Comparison of ENCODE assay signal across 1 cellular context in the genomic region with DNA sequence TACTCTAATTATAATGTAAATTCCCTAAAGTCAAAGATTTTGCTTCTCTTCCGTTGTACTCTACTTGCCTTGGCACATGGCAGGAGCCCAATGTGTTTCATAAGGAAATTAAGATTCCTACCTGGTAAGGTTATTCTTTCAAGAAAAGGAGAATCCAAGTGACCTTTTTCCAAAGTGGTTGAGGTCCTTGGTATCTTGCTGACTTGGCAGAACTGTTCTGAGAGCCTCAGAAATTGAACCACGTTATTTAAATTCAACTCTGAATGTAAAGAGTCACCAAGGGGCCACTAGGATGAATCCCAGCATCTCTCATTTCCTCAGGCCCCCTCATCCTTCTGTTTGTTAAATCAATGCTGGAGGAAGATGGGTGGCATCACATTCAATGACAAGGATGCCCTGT.
TF ChIP-seq lines count a peak whose summit lies in the region.

No MANE protein-coding gene starts in this region.

TF ChIP-seq in HepG2, 621 proteins besides CTCF, POLR2A, EP300 and RAD21 (continued from another document):
- TF ChIP-seq, protein P1, sequence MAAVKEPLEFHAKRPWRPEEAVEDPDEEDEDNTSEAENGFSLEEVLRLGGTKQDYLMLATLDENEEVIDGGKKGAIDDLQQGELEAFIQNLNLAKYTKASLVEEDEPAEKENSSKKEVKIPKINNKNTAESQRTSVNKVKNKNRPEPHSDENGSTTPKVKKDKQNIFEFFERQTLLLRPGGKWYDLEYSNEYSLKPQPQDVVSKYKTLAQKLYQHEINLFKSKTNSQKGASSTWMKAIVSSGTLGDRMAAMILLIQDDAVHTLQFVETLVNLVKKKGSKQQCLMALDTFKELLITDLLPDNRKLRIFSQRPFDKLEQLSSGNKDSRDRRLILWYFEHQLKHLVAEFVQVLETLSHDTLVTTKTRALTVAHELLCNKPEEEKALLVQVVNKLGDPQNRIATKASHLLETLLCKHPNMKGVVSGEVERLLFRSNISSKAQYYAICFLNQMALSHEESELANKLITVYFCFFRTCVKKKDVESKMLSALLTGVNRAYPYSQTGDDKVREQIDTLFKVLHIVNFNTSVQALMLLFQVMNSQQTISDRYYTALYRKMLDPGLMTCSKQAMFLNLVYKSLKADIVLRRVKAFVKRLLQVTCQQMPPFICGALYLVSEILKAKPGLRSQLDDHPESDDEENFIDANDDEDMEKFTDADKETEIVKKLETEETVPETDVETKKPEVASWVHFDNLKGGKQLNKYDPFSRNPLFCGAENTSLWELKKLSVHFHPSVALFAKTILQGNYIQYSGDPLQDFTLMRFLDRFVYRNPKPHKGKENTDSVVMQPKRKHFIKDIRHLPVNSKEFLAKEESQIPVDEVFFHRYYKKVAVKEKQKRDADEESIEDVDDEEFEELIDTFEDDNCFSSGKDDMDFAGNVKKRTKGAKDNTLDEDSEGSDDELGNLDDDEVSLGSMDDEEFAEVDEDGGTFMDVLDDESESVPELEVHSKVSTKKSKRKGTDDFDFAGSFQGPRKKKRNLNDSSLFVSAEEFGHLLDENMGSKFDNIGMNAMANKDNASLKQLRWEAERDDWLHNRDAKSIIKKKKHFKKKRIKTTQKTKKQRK (IDR thresholded peaks at IDR 0.05; ENCODE audit: low read length), result no peak
- TF ChIP-seq MAFK (conservative IDR thresholded peaks at IDR 0.05 in 1 of 2, IDR thresholded peaks at IDR 0.05 in 1 of 2; ENCODE audit: low read length in 2 of 2), result peak; percentile 50 to 75; a peak in 3 of 4 replicates
- no peak for TF ChIP-seq XBP1 (CRISPR knock-in tag; IDR thresholded peaks at IDR 0.05)
- TF ChIP-seq ZNF687 (CRISPR knock-in tag; IDR thresholded peaks at IDR 0.05), result no peak
- TF ChIP-seq DMAP1 (CRISPR knock-in tag; IDR thresholded peaks at IDR 0.05), result no peak
- TF ChIP-seq ELF4 (CRISPR knock-in tag; IDR thresholded peaks at IDR 0.05; ENCODE audit: borderline replicate concordance), result no peak
- TF ChIP-seq NR3C1 (CRISPR knock-in tag; IDR thresholded peaks at IDR 0.05), result no peak
